1 cellular context compared by ENCODE assay signal in genomic region chr22:41946360-41947180, GRCh38.
TF ChIP-seq lines count a peak whose summit lies in the region.

A gene with protein sequence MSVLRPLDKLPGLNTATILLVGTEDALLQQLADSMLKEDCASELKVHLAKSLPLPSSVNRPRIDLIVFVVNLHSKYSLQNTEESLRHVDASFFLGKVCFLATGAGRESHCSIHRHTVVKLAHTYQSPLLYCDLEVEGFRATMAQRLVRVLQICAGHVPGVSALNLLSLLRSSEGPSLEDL (minus strand): TSS chr22:41947152. CDS start chr22:41947076, 76 bp downstream.

TF ChIP-seq in HepG2, 621 proteins besides CTCF, POLR2A, EP300 and RAD21 (continued from another document and continues in another):
- TF ChIP-seq, protein P1, sequence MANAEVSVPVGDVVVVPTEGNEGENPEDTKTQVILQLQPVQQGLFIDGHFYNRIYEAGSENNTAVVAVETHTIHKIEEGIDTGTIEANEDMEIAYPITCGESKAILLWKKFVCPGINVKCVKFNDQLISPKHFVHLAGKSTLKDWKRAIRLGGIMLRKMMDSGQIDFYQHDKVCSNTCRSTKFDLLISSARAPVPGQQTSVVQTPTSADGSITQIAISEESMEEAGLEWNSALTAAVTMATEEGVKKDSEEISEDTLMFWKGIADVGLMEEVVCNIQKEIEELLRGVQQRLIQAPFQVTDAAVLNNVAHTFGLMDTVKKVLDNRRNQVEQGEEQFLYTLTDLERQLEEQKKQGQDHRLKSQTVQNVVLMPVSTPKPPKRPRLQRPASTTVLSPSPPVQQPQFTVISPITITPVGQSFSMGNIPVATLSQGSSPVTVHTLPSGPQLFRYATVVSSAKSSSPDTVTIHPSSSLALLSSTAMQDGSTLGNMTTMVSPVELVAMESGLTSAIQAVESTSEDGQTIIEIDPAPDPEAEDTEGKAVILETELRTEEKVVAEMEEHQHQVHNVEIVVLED (CRISPR knock-in tag; IDR thresholded peaks at IDR 0.05; ENCODE audit: borderline replicate concordance) = peak; percentile 76
- TF ChIP-seq NFE2 (CRISPR knock-in tag; IDR thresholded peaks at IDR 0.05) = no peak
- no peak for TF ChIP-seq FOXK2 (IDR thresholded peaks at IDR 0.05)
- TF ChIP-seq ZNF430 (CRISPR knock-in tag; IDR thresholded peaks at IDR 0.05) = peak; percentile 48; the same call in 1 of the 2 replicates
- peak; percentile 28; the same call in 1 of the 2 replicates for TF ChIP-seq IRF2 (CRISPR knock-in tag; IDR thresholded peaks at IDR 0.05)
- TF ChIP-seq ZNF30 (CRISPR knock-in tag; IDR thresholded peaks at IDR 0.05) = peak; percentile 95
- TF ChIP-seq ZNF792 (CRISPR knock-in tag; IDR thresholded peaks at IDR 0.05) = no peak
- TF ChIP-seq, protein P2, sequence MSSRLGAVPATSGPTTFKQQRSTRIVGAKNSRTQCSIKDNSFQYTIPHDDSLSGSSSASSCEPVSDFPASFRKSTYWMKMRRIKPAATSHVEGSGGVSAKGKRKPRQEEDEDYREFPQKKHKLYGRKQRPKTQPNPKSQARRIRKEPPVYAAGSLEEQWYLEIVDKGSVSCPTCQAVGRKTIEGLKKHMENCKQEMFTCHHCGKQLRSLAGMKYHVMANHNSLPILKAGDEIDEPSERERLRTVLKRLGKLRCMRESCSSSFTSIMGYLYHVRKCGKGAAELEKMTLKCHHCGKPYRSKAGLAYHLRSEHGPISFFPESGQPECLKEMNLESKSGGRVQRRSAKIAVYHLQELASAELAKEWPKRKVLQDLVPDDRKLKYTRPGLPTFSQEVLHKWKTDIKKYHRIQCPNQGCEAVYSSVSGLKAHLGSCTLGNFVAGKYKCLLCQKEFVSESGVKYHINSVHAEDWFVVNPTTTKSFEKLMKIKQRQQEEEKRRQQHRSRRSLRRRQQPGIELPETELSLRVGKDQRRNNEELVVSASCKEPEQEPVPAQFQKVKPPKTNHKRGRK (CRISPR knock-in tag; IDR thresholded peaks at IDR 0.05) = no peak
- peak; percentile 71 for TF ChIP-seq IKZF4 (CRISPR knock-in tag; IDR thresholded peaks at IDR 0.05; ENCODE audit: borderline replicate concordance, low read depth, not compliant biosample characterization)
- TF ChIP-seq HDAC6 (IDR thresholded peaks at IDR 0.05; ENCODE audit: low read depth, low read length) = no peak
- no peak for TF ChIP-seq NFRKB (IDR thresholded peaks at IDR 0.05)
- TF ChIP-seq ATF1 (CRISPR knock-in tag; IDR thresholded peaks at IDR 0.05) = no peak
- TF ChIP-seq PHF21A (CRISPR knock-in tag; IDR thresholded peaks at IDR 0.05) = no peak; the same call in 1 of the 2 replicates
- TF ChIP-seq ZNF629 (CRISPR knock-in tag; conservative IDR thresholded peaks at IDR 0.05) = 0 out of 2 replicates have a peak, but pooled peaks have one; percentile 24
- no peak for TF ChIP-seq ZFAT (CRISPR knock-in tag; conservative IDR thresholded peaks at IDR 0.05)
- TF ChIP-seq TOE1 (CRISPR knock-in tag; IDR thresholded peaks at IDR 0.05) = no peak
- peak; percentile 98 for TF ChIP-seq ZNF878 (CRISPR knock-in tag; IDR thresholded peaks at IDR 0.05)
- 0 out of 3 replicates have a peak, but pooled peaks have one; percentile 32 for TF ChIP-seq MXI1 (IDR thresholded peaks at IDR 0.05; ENCODE audit: borderline replicate concordance, low read depth, low read length)
- TF ChIP-seq TBX2 (CRISPR knock-in tag; IDR thresholded peaks at IDR 0.05; ENCODE audit: borderline replicate concordance) = peak; percentile 72; the same call in 1 of the 2 replicates
- TF ChIP-seq IRF9 (CRISPR knock-in tag; IDR thresholded peaks at IDR 0.05; ENCODE audit: borderline replicate concordance) = peak; percentile 70; the same call in 1 of the 2 replicates
- TF ChIP-seq ZNF597 (CRISPR knock-in tag; IDR thresholded peaks at IDR 0.05) = no peak
- TF ChIP-seq ZKSCAN8 (CRISPR knock-in tag; IDR thresholded peaks at IDR 0.05; ENCODE audit: borderline replicate concordance) = no peak
- 0 out of 2 replicates have a peak, but pooled peaks have one; percentile 10 for TF ChIP-seq KDM4B (CRISPR knock-in tag; IDR thresholded peaks at IDR 0.05)
- TF ChIP-seq NR0B2 (CRISPR knock-in tag; IDR thresholded peaks at IDR 0.05) = no peak; the same call in 1 of the 2 replicates
- TF ChIP-seq ZNF672 (CRISPR knock-in tag; IDR thresholded peaks at IDR 0.05) = no peak
- no peak; the same call in 1 of the 2 replicates for TF ChIP-seq KMT2B (CRISPR knock-in tag; IDR thresholded peaks at IDR 0.05)
- no peak for TF ChIP-seq HMG20B (CRISPR knock-in tag; conservative IDR thresholded peaks at IDR 0.05)
- no peak; the same call in 1 of the 2 replicates for TF ChIP-seq RXRA (CRISPR knock-in tag; IDR thresholded peaks at IDR 0.05)
- TF ChIP-seq PPARG (CRISPR knock-in tag; conservative IDR thresholded peaks at IDR 0.05) = no peak
- no peak for TF ChIP-seq ARHGAP35 (CRISPR knock-in tag; IDR thresholded peaks at IDR 0.05; ENCODE audit: borderline replicate concordance)
- TF ChIP-seq ZNF75D (CRISPR knock-in tag; IDR thresholded peaks at IDR 0.05; ENCODE audit: borderline replicate concordance) = 0 out of 2 replicates have a peak, but pooled peaks have one; percentile 12
- no peak for TF ChIP-seq CEBPZ (IDR thresholded peaks at IDR 0.05; ENCODE audit: low read length)
- peak; percentile 19 for TF ChIP-seq ZBTB42 (CRISPR knock-in tag; IDR thresholded peaks at IDR 0.05)
- no peak for TF ChIP-seq MAZ (IDR thresholded peaks at IDR 0.05; ENCODE audit: borderline replicate concordance, low read depth, low read length)
- peak; percentile 48; the same call in 1 of the 2 replicates for TF ChIP-seq MAZ (CRISPR knock-in tag; IDR thresholded peaks at IDR 0.05; ENCODE audit: low read depth)
- no peak for TF ChIP-seq CCAR2 (optimal IDR thresholded peaks at IDR 0.05; ENCODE audit: low read depth, low read length)
- TF ChIP-seq RBM39 (IDR thresholded peaks at IDR 0.05; ENCODE audit: low read depth, low read length, poor library complexity, severe bottlenecking) = peak; percentile 49
- TF ChIP-seq SRY (CRISPR knock-in tag; IDR thresholded peaks at IDR 0.05) = 0 out of 2 replicates have a peak, but pooled peaks have one; percentile 59
- no peak for TF ChIP-seq PCBP2 (optimal IDR thresholded peaks at IDR 0.05; ENCODE audit: low read depth, low read length, poor library complexity, severe bottlenecking)
- TF ChIP-seq MTERF4 (CRISPR knock-in tag; IDR thresholded peaks at IDR 0.05) = 0 out of 2 replicates have a peak, but pooled peaks have one; percentile 50
- no peak for TF ChIP-seq TCF7L2 (IDR thresholded peaks at IDR 0.05; ENCODE audit: low read depth, low read length)
- peak; percentile 46; the same call in 1 of the 2 replicates for TF ChIP-seq ZIK1 (CRISPR knock-in tag; IDR thresholded peaks at IDR 0.05; ENCODE audit: borderline replicate concordance, low read depth)
- TF ChIP-seq FOXM1 (CRISPR knock-in tag; IDR thresholded peaks at IDR 0.05) = no peak
- peak; percentile 43; the same call in 1 of the 2 replicates for TF ChIP-seq ZNF225 (CRISPR knock-in tag; IDR thresholded peaks at IDR 0.05)
- 0 out of 2 replicates have a peak, but pooled peaks have one; percentile 34 for TF ChIP-seq FUBP1 (CRISPR knock-in tag; IDR thresholded peaks at IDR 0.05; ENCODE audit: borderline replicate concordance)
- peak; percentile 75; the same call in 1 of the 2 replicates for TF ChIP-seq ZNF83 (CRISPR knock-in tag; IDR thresholded peaks at IDR 0.05; ENCODE audit: borderline replicate concordance)
- TF ChIP-seq, protein P3, sequence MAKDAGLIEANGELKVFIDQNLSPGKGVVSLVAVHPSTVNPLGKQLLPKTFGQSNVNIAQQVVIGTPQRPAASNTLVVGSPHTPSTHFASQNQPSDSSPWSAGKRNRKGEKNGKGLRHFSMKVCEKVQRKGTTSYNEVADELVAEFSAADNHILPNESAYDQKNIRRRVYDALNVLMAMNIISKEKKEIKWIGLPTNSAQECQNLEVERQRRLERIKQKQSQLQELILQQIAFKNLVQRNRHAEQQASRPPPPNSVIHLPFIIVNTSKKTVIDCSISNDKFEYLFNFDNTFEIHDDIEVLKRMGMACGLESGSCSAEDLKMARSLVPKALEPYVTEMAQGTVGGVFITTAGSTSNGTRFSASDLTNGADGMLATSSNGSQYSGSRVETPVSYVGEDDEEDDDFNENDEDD (CRISPR knock-in tag; IDR thresholded peaks at IDR 0.05; ENCODE audit: borderline replicate concordance) = peak; percentile 97; the same call in 1 of the 2 replicates
